8 cellular contexts compared by ENCODE assay signal in the genomic region with DNA sequence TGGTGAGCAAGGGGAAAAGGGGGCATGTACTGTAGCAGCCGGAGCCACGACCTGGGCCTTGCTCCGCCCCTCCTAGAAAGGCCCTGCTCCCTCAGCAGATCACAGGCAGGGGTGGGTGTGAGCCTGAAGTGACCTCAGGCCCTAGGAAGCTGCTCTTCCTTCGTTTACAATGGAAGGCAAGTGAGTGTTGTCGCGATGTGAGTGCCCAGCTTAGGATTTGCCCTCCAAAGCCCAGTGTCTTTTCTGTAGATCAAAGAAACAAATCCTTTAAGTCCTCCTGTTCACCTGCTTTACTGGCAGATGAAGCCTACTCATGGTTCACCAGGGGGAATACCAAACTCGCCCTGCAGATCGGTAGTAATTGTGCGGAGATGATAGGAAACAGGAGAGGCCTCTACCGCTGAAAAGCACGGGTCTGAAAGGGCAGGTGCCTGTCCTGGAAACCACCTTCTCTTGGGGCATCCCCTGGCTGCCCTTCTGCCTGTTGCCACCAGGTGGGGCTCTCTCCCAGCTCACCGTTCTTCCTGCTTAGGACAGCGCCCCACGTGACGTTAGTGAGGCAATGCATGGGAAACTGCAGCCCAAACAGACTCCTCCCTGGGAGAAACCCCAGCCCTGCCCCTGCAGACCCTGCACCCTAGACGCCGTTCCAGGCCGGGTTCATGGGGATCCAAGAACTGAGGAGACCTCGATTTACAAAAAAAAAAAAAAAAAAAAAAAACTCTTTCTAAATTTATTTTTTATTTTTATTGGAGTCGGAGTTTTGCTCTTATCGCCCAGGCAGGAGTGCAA. TPM values are rescaled to one million over a fixed set of nuclear protein-coding genes. Genes with fewer than 3 reads are reported as not detected.
DNase-seq lines count a peak whose midpoint lies in the region; ATAC-seq and TF ChIP-seq lines count a peak whose summit lies in the region.

No MANE protein-coding gene starts in this region.

- H3K4me3 ChIP-seq in GM12875 (ENCODE audit: low read depth, low read length): no peak overlapping the region

- peak; percentile 100 for TF ChIP-seq CTCF in GM12875 (IDR thresholded peaks at IDR 0.05; ENCODE audit: borderline replicate concordance, insufficient read depth, low read depth, low read length)

- DNase-seq in NCI-H128 (lab: John Stamatoyannopoulos, UW; ENCODE audit: unreplicated experiment): peak; percentile 89
- peak; percentile 91 for DNase-seq in activated naive CD4-positive, alpha-beta T cell treated with anti-CD3 and anti-CD28 coated beads, Interleukin-2, amount 50 U/mL, for 16 hours
- peak; percentile 92 for DNase-seq in glomerular visceral epithelial cell (ENCODE audit: extremely low spot score)
- peak; percentile 93 for DNase-seq in pons (ENCODE audit: low spot score)
- DNase-seq in ureter (ENCODE audit: low spot score): peak; percentile 89

- peak; percentile 82 for ATAC-seq in HG02763 (IDR thresholded peaks at IDR 0.05; ENCODE audit: unreplicated experiment)
- peak; percentile 96 for ATAC-seq in SK-N-SH treated with all-trans-retinoic acid at 6 μM for 48 hours

TF ChIP-seq in SK-N-SH treated with all-trans-retinoic acid at 6 μM for 48 hours, 23 proteins besides CTCF, POLR2A, EP300 and RAD21:
- peak; percentile 26; the same call in 1 of the 2 replicates for TF ChIP-seq SNAI2 (CRISPR knock-in tag; IDR thresholded peaks at IDR 0.05)
- TF ChIP-seq ZFP30 (CRISPR knock-in tag; IDR thresholded peaks at IDR 0.05): no peak

RNA-seq across cellular contexts. Expression of gene KLC2, which starts 34.9 kb away (rescaled TPM):
- 31.3 TPM for total RNA-seq in ureter

RNA-seq across cellular contexts. Expression of gene RAB1B, which starts 45.9 kb away (rescaled TPM):
- 157 TPM for total RNA-seq in ureter

RNA-seq across cellular contexts. Expression of gene CNIH2, which starts 55.4 kb away (rescaled TPM):
- 2.2 TPM for total RNA-seq in ureter
